In genomic region chr4:159516556-159516955, GRCh38 we compare ENCODE assay signal across 16 cellular contexts.
A peak's percentile ranks its signal among the peaks of the same experiment; 100 is the strongest.
DNase-seq lines count a peak whose midpoint lies in the region; TF ChIP-seq lines count a peak whose summit lies in the region.
"Had no signal": no experiment of that assay in that cellular context is flagged by ENCODE, and none has a peak within 500 bp of the region (broad histone marks: within the 10 kb centered on the region; RNA-seq: fewer than 3 reads in every experiment).

No MANE protein-coding gene starts in this region.

- DNase-seq in GM23248 (peak; percentile 33), amniotic stem cell (lab: John Stamatoyannopoulos, UW) (peak; percentile 6), fibroblast of the aortic adventitia (ENCODE audit: low read depth) (peak; percentile 60), midbrain (lab: John Stamatoyannopoulos, UW) (no peak)
- DNase-seq in stimulated activated CD4-positive, alpha-beta T cell treated with anti-CD3 and anti-CD28 coated beads, Interleukin-4, amount 100 ng/mL, for 24 hours = no peak
- DNase-seq in stimulated activated naive CD4-positive, alpha-beta T cell (lab: John Stamatoyannopoulos, UW) = no peak
- DNase-seq: activated CD4-positive, alpha-beta T cell treated with anti-CD3 and anti-CD28 coated beads, Interleukin-2, amount 50 U/mL, for 4 hours; activated T-cell treated with anti-CD3 and anti-CD28 coated beads, Interleukin-2, amount 50 U/mL, for 4 hours; GDM1; H9; left lung; NCI-H1436 treated with DMSO at 0.1 percent for 48 hours; NCI-H774; T-helper 17 cell; WERI-Rb-1 had no signal

- H3K4me1 ChIP-seq in GM23248 (ENCODE audit: insufficient read depth) (no peaks in the 10 kb centered on the region), skeletal muscle satellite cell (ENCODE audit: control insufficient read depth, insufficient read depth, low read length) (peaks cover 19% of the 10 kb centered on the region)
- H3K4me1 ChIP-seq: left lung had no signal

- H3K9me2 ChIP-seq in GM23248 (ENCODE audit: insufficient read depth) = no peaks in the 10 kb centered on the region

- no peaks in the 10 kb centered on the region for H4K20me1 ChIP-seq in GM23248 (ENCODE audit: insufficient read depth)

- no peak overlapping the region for H3K4me3 ChIP-seq in GM23248
- H3K4me3 ChIP-seq in fibroblast of the aortic adventitia (ENCODE audit: low read depth, low read length) = no peak overlapping the region
- H3K4me3 ChIP-seq in skeletal muscle satellite cell (ENCODE audit: low read length) = peak overlapping the region; percentile 44
- H3K4me3 ChIP-seq: left lung had no signal

- H2AFZ ChIP-seq in GM23248 = no peak overlapping the region

- H3K79me2 ChIP-seq in GM23248 (ENCODE audit: insufficient read depth) = no peaks in the 10 kb centered on the region

- no peak for TF ChIP-seq CTCF in fibroblast of the aortic adventitia (IDR thresholded peaks at IDR 0.05; ENCODE audit: insufficient read depth, low read length)

- no peaks in the 10 kb centered on the region for H3K9me3 ChIP-seq in GM23248 (ENCODE audit: low read depth)
- H3K9me3 ChIP-seq in skeletal muscle satellite cell (replicated peaks; ENCODE audit: low read length) = no peaks in the 10 kb centered on the region
- H3K9me3 ChIP-seq: left lung had no signal

- H3K36me3 ChIP-seq in GM23248 (ENCODE audit: low read depth) (no peaks in the 10 kb centered on the region), skeletal muscle satellite cell (ENCODE audit: insufficient read depth, low read length) (no peaks in the 10 kb centered on the region)
- H3K36me3 ChIP-seq: left lung, WERI-Rb-1 had no signal

- H3K27me3 ChIP-seq in GM23248 (replicated peaks; ENCODE audit: insufficient read depth) = no peaks in the 10 kb centered on the region
- H3K27me3 ChIP-seq in skeletal muscle satellite cell (ENCODE audit: control insufficient read depth, insufficient read depth, low read length) = no peaks in the 10 kb centered on the region
- H3K27me3 ChIP-seq: left lung had no signal

- no peak overlapping the region for H3K4me2 ChIP-seq in GM23248 (ENCODE audit: unreplicated experiment)
- H3K4me2 ChIP-seq in skeletal muscle satellite cell (ENCODE audit: low read length) = peak overlapping the region; percentile 64

- no peak overlapping the region for H3K27ac ChIP-seq in GM23248
- H3K27ac ChIP-seq: left lung, WERI-Rb-1 had no signal

- in situ Hi-C loops in GM23248 (cut with MboI) = no loop called here

- H3F3A ChIP-seq in GM23248 (ENCODE audit: insufficient read depth) = no peaks in the 10 kb centered on the region

- H3K9ac ChIP-seq in GM23248 (no peak overlapping the region), skeletal muscle satellite cell (ENCODE audit: low read depth, low read length) (no peak overlapping the region)

Comparison
In these comparisons a context has a peak if more than half of its experiments do, and no peak if none do; other contexts are left out.
1. DNase-seq: peak in GM23248 (single experiment), amniotic stem cell (single experiment) and fibroblast of the aortic adventitia (single experiment); none in stimulated activated CD4-positive, alpha-beta T cell treated with anti-CD3 and anti-CD28 coated beads, Interleukin-4, amount 100 ng/mL, for 24 hours (single experiment), midbrain (single experiment) and stimulated activated naive CD4-positive, alpha-beta T cell (0 of 6).